4 cellular contexts compared by ENCODE assay signal in genomic region chr13:110923086-110923485, GRCh38.
A peak's percentile ranks its signal among the peaks of the same experiment; 100 is the strongest.
TF ChIP-seq lines count a peak whose summit lies in the region.

No MANE protein-coding gene starts in this region.

TF ChIP-seq in GM12891, 5 proteins besides CTCF, POLR2A, EP300 and RAD21:
- TF ChIP-seq POLR2AphosphoS5 (IDR thresholded peaks at IDR 0.05; ENCODE audit: low read depth, low read length) = no peak
- TF ChIP-seq SPI1 (IDR thresholded peaks at IDR 0.05; ENCODE audit: low read depth, low read length) = no peak
- no peak for TF ChIP-seq TAF1 (IDR thresholded peaks at IDR 0.05; ENCODE audit: low read depth, low read length)
- TF ChIP-seq POU2F2 (IDR thresholded peaks at IDR 0.05; ENCODE audit: low read depth, low read length) = no peak
- no peak for TF ChIP-seq PAX5 (IDR thresholded peaks at IDR 0.05; ENCODE audit: insufficient read depth, low read length, severe bottlenecking)
TF ChIP-seq in GM12891: peak in this region for 0.

TF ChIP-seq in K562, 482 proteins besides CTCF, POLR2A, EP300 and RAD21:
- TF ChIP-seq PRDM10 (IDR thresholded peaks at IDR 0.05; ENCODE audit: partially characterized antibody) = peak; percentile 25
- TF ChIP-seq CSDE1 (IDR thresholded peaks at IDR 0.05) = no peak
TF ChIP-seq in K562: peak in this region for 1.

TF ChIP-seq in WTC11, 78 proteins besides CTCF, POLR2A, EP300 and RAD21:
- no peak for TF ChIP-seq TEAD1 (CRISPR knock-in tag; IDR thresholded peaks at IDR 0.05)

TF ChIP-seq in SK-N-SH, 30 proteins besides CTCF, POLR2A, EP300 and RAD21:
- TF ChIP-seq MEF2A (IDR thresholded peaks at IDR 0.05; ENCODE audit: borderline replicate concordance, low read depth) (no peak), NRF1 (IDR thresholded peaks at IDR 0.05; ENCODE audit: low read depth, low read length) (no peak), GATA2 (CRISPR knock-in tag; IDR thresholded peaks at IDR 0.05) (no peak), SMC3 (IDR thresholded peaks at IDR 0.05; ENCODE audit: low read depth, low read length) (no peak), GABPA (IDR thresholded peaks at IDR 0.05; ENCODE audit: low read depth) (no peak), POLR2AphosphoS5 (IDR thresholded peaks at IDR 0.05; ENCODE audit: low read depth, low read length) (no peak), RFX5 (IDR thresholded peaks at IDR 0.05; ENCODE audit: low read length) (no peak), FOXJ3 (CRISPR knock-in tag; IDR thresholded peaks at IDR 0.05) (no peak), JUND (IDR thresholded peaks at IDR 0.05) (no peak), IRF3 (IDR thresholded peaks at IDR 0.05; ENCODE audit: low read depth, low read length) (no peak), NFIC (IDR thresholded peaks at IDR 0.05; ENCODE audit: borderline replicate concordance) (no peak), RCOR1 (IDR thresholded peaks at IDR 0.05; ENCODE audit: low read length) (no peak), EZH2phosphoT487 (IDR thresholded peaks at IDR 0.05; ENCODE audit: borderline replicate concordance, low read depth) (no peak), SIN3A (IDR thresholded peaks at IDR 0.05; ENCODE audit: borderline replicate concordance, low read depth, low read length) (no peak), MXI1 (IDR thresholded peaks at IDR 0.05; ENCODE audit: low read depth, low read length) (no peak)
- TF ChIP-seq, protein P1, sequence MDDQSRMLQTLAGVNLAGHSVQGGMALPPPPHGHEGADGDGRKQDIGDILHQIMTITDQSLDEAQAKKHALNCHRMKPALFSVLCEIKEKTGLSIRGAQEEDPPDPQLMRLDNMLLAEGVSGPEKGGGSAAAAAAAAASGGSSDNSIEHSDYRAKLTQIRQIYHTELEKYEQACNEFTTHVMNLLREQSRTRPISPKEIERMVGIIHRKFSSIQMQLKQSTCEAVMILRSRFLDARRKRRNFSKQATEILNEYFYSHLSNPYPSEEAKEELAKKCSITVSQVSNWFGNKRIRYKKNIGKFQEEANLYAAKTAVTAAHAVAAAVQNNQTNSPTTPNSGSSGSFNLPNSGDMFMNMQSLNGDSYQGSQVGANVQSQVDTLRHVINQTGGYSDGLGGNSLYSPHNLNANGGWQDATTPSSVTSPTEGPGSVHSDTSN (IDR thresholded peaks at IDR 0.05) = no peak
- TF ChIP-seq, protein P2, sequence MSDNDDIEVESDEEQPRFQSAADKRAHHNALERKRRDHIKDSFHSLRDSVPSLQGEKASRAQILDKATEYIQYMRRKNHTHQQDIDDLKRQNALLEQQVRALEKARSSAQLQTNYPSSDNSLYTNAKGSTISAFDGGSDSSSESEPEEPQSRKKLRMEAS (IDR thresholded peaks at IDR 0.05; ENCODE audit: low read depth) = no peak
TF ChIP-seq in SK-N-SH: peak in this region for 0.
